28 cellular contexts compared by ENCODE assay signal in the genomic region with DNA sequence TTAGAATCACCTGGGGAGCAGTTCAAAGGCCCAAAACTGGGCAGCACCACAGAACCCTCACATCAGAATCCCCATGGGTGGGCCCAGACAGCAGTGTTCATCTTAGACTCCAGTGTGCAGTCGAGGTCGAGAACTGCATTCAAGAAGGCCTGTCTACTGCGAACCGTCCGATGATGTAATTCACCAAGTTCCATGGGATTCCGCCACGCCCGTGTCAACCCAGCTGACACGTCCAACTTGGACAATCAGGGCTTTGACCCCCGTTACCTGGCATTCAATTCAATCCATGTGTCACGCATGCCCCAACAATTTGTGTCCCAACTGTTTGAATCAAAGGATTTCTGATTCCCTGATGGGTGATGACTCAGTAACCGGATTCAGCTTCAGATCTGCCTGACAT.
"Had no signal": no experiment of that assay in that cellular context is flagged by ENCODE, and none has a peak within 500 bp of the region (broad histone marks: within the 10 kb centered on the region; RNA-seq: fewer than 3 reads in every experiment).

No MANE protein-coding gene starts in this region.

- H3K4me1 Mint-ChIP-seq: activated naive CD4-positive, alpha-beta T cell treated with anti-CD3 and anti-CD28 coated beads, Interleukin-2, amount 50 U/mL, for 24 hours; central memory CD8-positive, alpha-beta T cell had no signal

- DNase-seq: activated CD4-positive, alpha-beta T cell treated with anti-CD3 and anti-CD28 coated beads, Interleukin-2, amount 10 ng/mL, durations not matched to agents 24 days and 14 days; activated CD4-positive, alpha-beta T cell treated with anti-CD3 and anti-CD28 coated beads, Interleukin-2, amount 50 U/mL, for 4 hours; activated CD8-positive, alpha-beta T cell treated with anti-CD3 and anti-CD28 coated beads, Interleukin-2, amount 10 ng/mL, durations not matched to agents 7 days and 5 days; activated gamma-delta T cell; activated naive CD4-positive, alpha-beta T cell treated with Interleukin-2 at 50 U/mL for 16 hours; activated naive CD8-positive, alpha-beta T cell treated with anti-CD3 and anti-CD28 coated beads, Interleukin-2, amount 10 ng/mL, durations not matched to agents 7 days and 5 days; activated T-cell treated with anti-CD3 and anti-CD28 coated beads, Interleukin-2, amount 50 U/mL, for 24 hours; amygdala; Kasumi-1; KG1; MG63; NCI-H1048; NCI-H1436 treated with DMSO at 0.1 percent for 48 hours; NCI-H1694 treated with DMSO at 0.1 percent for 48 hours; NCI-H2029; NCI-H345; NCI-H524 treated with DMSO at 0.1 percent for 48 hours; Peyer's patch; RPMI8226; SIG-M5 had no signal

- ATAC-seq: activated CD8-positive, alpha-beta T cell treated with anti-CD3 and anti-CD28 coated beads, Interleukin-2, amount 10 ng/mL, durations not matched to agents 7 days and 5 days had no signal

- H3K27ac ChIP-seq: ascending aorta, cardiac muscle cell, Peyer's patch, SK-N-MC had no signal

- H3K27ac Mint-ChIP-seq: activated CD4-positive, alpha-beta T cell treated with anti-CD3 and anti-CD28 coated beads, Interleukin-2, amount 10 ng/mL, durations not matched to agents 24 days and 14 days; activated CD8-positive, alpha-beta T cell treated with anti-CD3 and anti-CD28 coated beads, Interleukin-2, amount 10 ng/mL, durations not matched to agents 7 days and 5 days; activated naive CD4-positive, alpha-beta T cell treated with anti-CD3 and anti-CD28 coated beads, Interleukin-2, amount 50 U/mL, for 24 hours; activated naive CD8-positive, alpha-beta T cell treated with anti-CD3 and anti-CD28 coated beads, Interleukin-2, amount 10 ng/mL, durations not matched to agents 7 days and 5 days; activated T-cell treated with anti-CD3 and anti-CD28 coated beads, Interleukin-2, amount 50 U/mL, for 24 hours; activated T-helper 2 cell treated with anti-CD3 and anti-CD28 coated beads, Interferon-gamma antibody, Interleukin-2, Interleukin-4, amounts not matched to agents 10 μg/mL and 5 μg/mL and 100 μg/mL, durations not matched to agents 14 hours and 24 hours and 36 hours; T-helper 1 cell treated with Interleukin-12 subunit alpha and Interleukin-12 subunit beta and Interleukin-4 antibody, amounts not matched to agents 30 μg/mL and 1 μg/mL, for 36 hours; T-helper 2 cell treated with Interferon-gamma antibody and Interleukin-4, amounts not matched to agents 5 μg/mL and 100 μg/mL, for 36 hours had no signal

- H3K36me3 ChIP-seq: cardiac muscle cell had no signal

- H3K4me3 ChIP-seq: ascending aorta, cardiac muscle cell, MG63, Peyer's patch, SK-N-MC had no signal

- H3K4me3 Mint-ChIP-seq: activated CD4-positive, alpha-beta T cell treated with anti-CD3 and anti-CD28 coated beads, Interleukin-2, amount 10 ng/mL, durations not matched to agents 24 days and 14 days; activated CD8-positive, alpha-beta T cell treated with anti-CD3 and anti-CD28 coated beads, Interleukin-2, amount 10 ng/mL, durations not matched to agents 7 days and 5 days; activated naive CD4-positive, alpha-beta T cell treated with anti-CD3 and anti-CD28 coated beads, Interleukin-2, amount 50 U/mL, for 24 hours; activated naive CD8-positive, alpha-beta T cell treated with anti-CD3 and anti-CD28 coated beads, Interleukin-2, amount 10 ng/mL, durations not matched to agents 7 days and 5 days; activated T-cell treated with anti-CD3 and anti-CD28 coated beads, Interleukin-2, amount 50 U/mL, for 24 hours; central memory CD8-positive, alpha-beta T cell; T-helper 1 cell treated with Interleukin-12 subunit alpha and Interleukin-12 subunit beta and Interleukin-4 antibody, amounts not matched to agents 30 μg/mL and 1 μg/mL, for 36 hours; T-helper 2 cell treated with Interferon-gamma antibody and Interleukin-4, amounts not matched to agents 5 μg/mL and 100 μg/mL, for 36 hours had no signal

- H3K9me3 ChIP-seq: ascending aorta, MG63, Peyer's patch had no signal

- H3K9me3 Mint-ChIP-seq: activated CD4-positive, alpha-beta T cell treated with anti-CD3 and anti-CD28 coated beads, Interleukin-2, amount 10 ng/mL, durations not matched to agents 24 days and 14 days; activated naive CD4-positive, alpha-beta T cell treated with anti-CD3 and anti-CD28 coated beads, Interleukin-2, amount 50 U/mL, for 24 hours; activated naive CD8-positive, alpha-beta T cell treated with anti-CD3 and anti-CD28 coated beads, Interleukin-2, amount 10 ng/mL, durations not matched to agents 7 days and 5 days; activated T-cell treated with anti-CD3 and anti-CD28 coated beads, Interleukin-2, amount 50 U/mL, for 24 hours; activated T-helper 2 cell treated with anti-CD3 and anti-CD28 coated beads, Interferon-gamma antibody, Interleukin-2, Interleukin-4, amounts not matched to agents 10 μg/mL and 5 μg/mL and 100 μg/mL, durations not matched to agents 14 hours and 24 hours and 36 hours; central memory CD8-positive, alpha-beta T cell; T-helper 1 cell treated with Interleukin-12 subunit alpha and Interleukin-12 subunit beta and Interleukin-4 antibody, amounts not matched to agents 30 μg/mL and 1 μg/mL, for 36 hours; T-helper 2 cell treated with Interferon-gamma antibody and Interleukin-4, amounts not matched to agents 5 μg/mL and 100 μg/mL, for 36 hours had no signal

- H3K27me3 ChIP-seq: ascending aorta, cardiac muscle cell, MG63, Peyer's patch had no signal
